1 cellular context compared by ENCODE assay signal in the genomic region with DNA sequence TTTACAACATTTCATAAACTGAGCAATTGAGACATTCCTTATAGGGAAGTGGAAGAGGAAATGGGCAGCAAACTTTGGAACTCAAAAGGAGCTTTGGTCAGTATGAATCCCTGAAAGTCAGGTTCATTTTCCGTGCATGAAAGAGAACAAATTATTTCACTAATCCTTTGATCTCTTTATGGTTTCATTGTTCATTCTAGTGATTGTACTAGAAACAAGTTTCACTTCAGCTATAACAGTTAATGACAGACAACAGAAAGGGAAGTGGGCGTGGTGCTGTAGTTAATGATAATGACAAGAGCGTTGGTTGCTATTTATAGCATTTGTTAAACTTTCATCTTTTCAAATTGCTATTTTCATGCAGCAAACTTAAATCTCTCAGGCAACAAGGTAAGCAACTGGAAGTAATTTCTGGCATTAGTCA.
TF ChIP-seq lines count a peak whose summit lies in the region.

No MANE protein-coding gene starts in this region.

TF ChIP-seq in K562, 482 proteins besides CTCF, POLR2A, EP300 and RAD21 (continued from another document):
- TF ChIP-seq NCOA2 (IDR thresholded peaks at IDR 0.05; ENCODE audit: partially characterized antibody in 2 of 2) (no peak), MEF2A (IDR thresholded peaks at IDR 0.05; ENCODE audit: control insufficient read depth, low read depth, low read length) (peak; percentile 89), CC2D1A (IDR thresholded peaks at IDR 0.05) (0 out of 2 replicates have a peak, but pooled peaks have one; percentile 14), SOX6 (IDR thresholded peaks at IDR 0.05) (peak; percentile 63; the same call in 1 of the 2 replicates), MEIS2 (IDR thresholded peaks at IDR 0.05; ENCODE audit: partially characterized antibody) (peak; percentile 57), NR2C2 (CRISPR knock-in tag; IDR thresholded peaks at IDR 0.05) (no peak), NR2C2 (tag; IDR thresholded peaks at IDR 0.05) (no peak), ZBTB17 (CRISPR knock-in tag; IDR thresholded peaks at IDR 0.05) (no peak), ARID1B (IDR thresholded peaks at IDR 0.05) (peak; percentile 11), CXXC5 (CRISPR knock-in tag; IDR thresholded peaks at IDR 0.05) (0 out of 2 replicates have a peak, but pooled peaks have one; percentile 16), HNRNPK (IDR thresholded peaks at IDR 0.05; ENCODE audit: low read depth, low read length, poor library complexity, severe bottlenecking) (no peak), ELF4 (CRISPR knock-in tag; IDR thresholded peaks at IDR 0.05) (no peak), ETV1 (tag; conservative IDR thresholded peaks at IDR 0.05; ENCODE audit: low read depth) (peak; percentile 37; the same call in 1 of the 2 replicates), MEF2D (tag; conservative IDR thresholded peaks at IDR 0.05; ENCODE audit: low read depth) (peak; percentile 89), TAF1 (IDR thresholded peaks at IDR 0.05; ENCODE audit: control insufficient read depth, extremely low read depth, insufficient read depth, low read length, severe bottlenecking) (no peak)
